26 cellular contexts compared by ENCODE assay signal in genomic region chr22:26801449-26801848, GRCh38.
"Had no signal": no experiment of that assay in that cellular context is flagged by ENCODE, and none has a peak within 500 bp of the region (broad histone marks: within the 10 kb centered on the region; RNA-seq: fewer than 3 reads in every experiment).

No MANE protein-coding gene starts in this region.

- H3K27me3 ChIP-seq: adrenal gland, body of pancreas, cardiac muscle cell, colonic mucosa, dorsolateral prefrontal cortex had no signal

- FAIRE-seq: frontal cortex had no signal

- H3K4me1 ChIP-seq: adrenal gland, body of pancreas, colonic mucosa had no signal

- ATAC-seq: activated CD4-positive, alpha-beta T cell treated with anti-CD3 and anti-CD28 coated beads for 36 hours; activated CD8-positive, alpha-beta memory T cell treated with anti-CD3 and anti-CD28 coated beads, Interleukin-2, amount 10 ng/mL, durations not matched to agents 7 days and 5 days; activated CD8-positive, alpha-beta T cell treated with anti-CD3 and anti-CD28 coated beads, Interleukin-2, amount 10 ng/mL, durations not matched to agents 7 days and 5 days; activated naive CD8-positive, alpha-beta T cell treated with anti-CD3 and anti-CD28 coated beads, Interleukin-2, amount 50 U/mL, for 24 hours; body of pancreas; esophagus mucosa had no signal

- H3K9me3 ChIP-seq: adrenal gland, body of pancreas, colonic mucosa had no signal

- H3K4me3 ChIP-seq: adrenal gland, body of pancreas, cardiac muscle cell, colonic mucosa, dorsolateral prefrontal cortex had no signal

- H3K36me3 ChIP-seq: adrenal gland, cardiac muscle cell, colonic mucosa had no signal

- H3K27ac ChIP-seq: adrenal gland, body of pancreas, cardiac muscle cell, colonic mucosa, dorsolateral prefrontal cortex had no signal

- DNase-seq: activated CD4-positive, alpha-beta memory T cell treated with anti-CD3 and anti-CD28 coated beads for 36 hours; activated CD4-positive, alpha-beta T cell treated with anti-CD3 and anti-CD28 coated beads for 36 hours; activated CD4-positive, alpha-beta T cell treated with anti-CD3 and anti-CD28 coated beads, Interleukin-2, amount 10 ng/mL, durations not matched to agents 24 days and 14 days; activated CD4-positive, CD25-positive, alpha-beta regulatory T cell; activated CD4-positive, CD25-positive, alpha-beta regulatory T cell treated with anti-CD3 and anti-CD28 coated beads, Interleukin-2, amount 50 U/mL, for 72 hours; activated CD8-positive, alpha-beta memory T cell treated with anti-CD3 and anti-CD28 coated beads, Interleukin-2, amount 10 ng/mL, durations not matched to agents 7 days and 5 days; activated CD8-positive, alpha-beta memory T cell treated with anti-CD3 and anti-CD28 coated beads, Interleukin-2, amount 50 U/mL, for 4 hours; activated CD8-positive, alpha-beta T cell treated with anti-CD3 and anti-CD28 coated beads, Interleukin-2, amount 10 ng/mL, durations not matched to agents 7 days and 5 days; activated effector memory CD4-positive, alpha-beta T cell treated with anti-CD3 and anti-CD28 coated beads, Interleukin-2, amount 50 U/mL, for 16 hours; activated naive CD4-positive, alpha-beta T cell treated with anti-CD3 and anti-CD28 coated beads for 36 hours; activated naive CD8-positive, alpha-beta T cell treated with anti-CD3 and anti-CD28 coated beads for 36 hours; activated naive CD8-positive, alpha-beta T cell treated with anti-CD3 and anti-CD28 coated beads, Interleukin-2, amount 50 U/mL, for 24 hours; activated T-cell treated with anti-CD3 and anti-CD28 coated beads, Interleukin-2, amount 50 U/mL, for 1 hour; activated T-cell treated with anti-CD3 and anti-CD28 coated beads, Interleukin-2, amount 50 U/mL, for 48 hours; adrenal gland; aorta; body of pancreas; central memory CD4-positive, alpha-beta T cell; cerebellar nuclear complex; colonic mucosa; dorsolateral prefrontal cortex; effector memory CD4-positive, alpha-beta T cell; T-helper 2 cell had no signal
